In the genomic region with DNA sequence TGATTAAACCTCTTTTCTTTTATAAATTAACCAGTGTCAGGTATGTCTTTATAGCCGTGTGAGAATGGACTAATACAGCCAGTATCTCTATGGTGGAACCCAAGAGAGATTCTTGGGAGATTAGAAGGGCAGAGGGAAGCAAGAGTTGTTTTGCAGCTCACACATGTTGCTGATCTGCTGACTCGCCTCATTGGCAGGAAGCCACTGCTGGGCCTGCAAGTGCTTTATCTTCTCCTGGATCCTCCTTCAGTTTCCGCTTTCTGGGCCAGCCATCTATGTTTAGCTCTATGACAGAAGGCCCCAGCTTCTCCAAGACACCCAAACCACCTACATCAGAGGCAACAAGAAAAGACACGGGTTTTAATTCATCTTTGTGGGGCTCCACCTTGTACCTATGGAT, we compare ENCODE assay signal across 1 cellular context.
TF ChIP-seq lines count a peak whose summit lies in the region.

No MANE protein-coding gene starts in this region.

TF ChIP-seq in endothelial cell of umbilical vein, 7 proteins besides CTCF, POLR2A, EP300 and RAD21 (continued from another document):
- no peak for TF ChIP-seq POLR2AphosphoS5 (IDR thresholded peaks at IDR 0.05; ENCODE audit: insufficient read depth, low read depth, low read length)
